Comparison of ENCODE assay signal across 1 cellular context in the genomic region with DNA sequence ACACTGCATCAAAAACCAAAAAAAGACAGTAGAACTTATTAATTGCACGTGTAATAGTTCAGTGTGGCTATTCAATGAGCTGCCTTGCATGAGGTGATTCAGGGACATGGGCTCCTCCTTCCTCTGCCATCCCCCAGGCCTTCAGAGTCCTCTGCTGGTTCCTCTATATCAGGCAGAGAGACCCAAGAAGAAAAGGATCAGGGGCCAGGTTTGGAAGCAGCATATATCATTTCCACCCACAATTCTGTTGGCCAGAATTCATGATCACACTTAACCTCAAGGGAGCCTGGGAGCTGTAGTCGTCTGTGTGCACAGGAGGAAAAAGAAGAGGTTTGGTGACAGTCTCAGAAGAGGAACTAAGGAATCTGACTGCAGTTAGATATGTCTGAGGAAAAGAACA.
TF ChIP-seq lines count a peak whose summit lies in the region.

No MANE protein-coding gene starts in this region.

TF ChIP-seq in H1, 55 proteins besides CTCF, POLR2A, EP300 and RAD21:
- TF ChIP-seq HDAC2 (IDR thresholded peaks at IDR 0.05; ENCODE audit: borderline replicate concordance in 1 of 2, low read depth in 2 of 2, low read length in 2 of 2) (no peak), KDM4A (IDR thresholded peaks at IDR 0.05; ENCODE audit: low read depth, low read length, severe bottlenecking) (no peak), CHD2 (IDR thresholded peaks at IDR 0.05; ENCODE audit: low read length) (no peak), NRF1 (IDR thresholded peaks at IDR 0.05; ENCODE audit: low read depth, low read length) (no peak), TAF7 (optimal IDR thresholded peaks at IDR 0.05; ENCODE audit: borderline replicate concordance, low read depth, low read length) (no peak), FOSL1 (IDR thresholded peaks at IDR 0.05; ENCODE audit: insufficient read depth, low read depth, low read length) (no peak), RNF2 (IDR thresholded peaks at IDR 0.05; ENCODE audit: borderline replicate concordance, low read depth, low read length, missing control alignments, poor library complexity, severe bottlenecking) (no peak), BRCA1 (IDR thresholded peaks at IDR 0.05; ENCODE audit: low read depth, low read length) (no peak), EZH2 (IDR thresholded peaks at IDR 0.05; ENCODE audit: low read depth, low read length, severe bottlenecking) (no peak), JUND (IDR thresholded peaks at IDR 0.05; ENCODE audit: low read length) (no peak), HDAC6 (IDR thresholded peaks at IDR 0.05; ENCODE audit: low read depth, low read length) (no peak), SP1 (IDR thresholded peaks at IDR 0.05; ENCODE audit: low read depth, low read length) (no peak), TCF12 (IDR thresholded peaks at IDR 0.05; ENCODE audit: low read depth, low read length) (no peak), SIN3A (conservative IDR thresholded peaks at IDR 0.05 in 1 of 2, IDR thresholded peaks at IDR 0.05 in 1 of 2; ENCODE audit: low read depth in 1 of 2, low read length in 2 of 2) (no peak), PHF8 (conservative IDR thresholded peaks at IDR 0.05; ENCODE audit: low read depth, low read length) (no peak)
